1 cellular context compared by ENCODE assay signal in genomic region chr1:85144351-85144750, GRCh38.
TF ChIP-seq lines count a peak whose summit lies in the region.

No MANE protein-coding gene starts in this region.

TF ChIP-seq in HepG2, 621 proteins besides CTCF, POLR2A, EP300 and RAD21 (continued from another document):
- TF ChIP-seq PRDM10 (CRISPR knock-in tag; IDR thresholded peaks at IDR 0.05; ENCODE audit: low read depth) (no peak), ZNF883 (CRISPR knock-in tag; IDR thresholded peaks at IDR 0.05; ENCODE audit: not compliant biosample characterization) (no peak), CREBL2 (CRISPR knock-in tag; IDR thresholded peaks at IDR 0.05; ENCODE audit: borderline replicate concordance) (no peak), ZNF746 (CRISPR knock-in tag; IDR thresholded peaks at IDR 0.05) (no peak), PLSCR1 (CRISPR knock-in tag; IDR thresholded peaks at IDR 0.05; ENCODE audit: borderline replicate concordance) (no peak), POLR2AphosphoS5 (IDR thresholded peaks at IDR 0.05; ENCODE audit: low read depth, low read length) (no peak), DZIP1 (CRISPR knock-in tag; IDR thresholded peaks at IDR 0.05) (no peak), ZBTB7A (CRISPR knock-in tag; IDR thresholded peaks at IDR 0.05) (no peak), SNAPC2 (CRISPR knock-in tag; IDR thresholded peaks at IDR 0.05) (no peak)
